In genomic region chr12:73531752-73532151, GRCh38 we compare ENCODE assay signal across 26 cellular contexts.
DNase-seq lines count a peak whose midpoint lies in the region; ATAC-seq, FAIRE-seq and TF ChIP-seq lines count a peak whose summit lies in the region.
"Had no signal": no experiment of that assay in that cellular context is flagged by ENCODE, and none has a peak within 500 bp of the region (broad histone marks: within the 10 kb centered on the region; RNA-seq: fewer than 3 reads in every experiment).

No MANE protein-coding gene starts in this region.

- H4K8ac ChIP-seq in mesenchymal stem cell (ENCODE audit: low read length): no peak overlapping the region

- peak overlapping the region in 1 of 2 donors; percentile 12 for H3K9ac ChIP-seq in liver (ENCODE audit: low read depth in 1 of 2, low read length in 2 of 2)
- no peak overlapping the region for H3K9ac ChIP-seq in HepG2 (ENCODE audit: insufficient read depth, low read depth, low read length)
- no peak overlapping the region for H3K9ac ChIP-seq in mesenchymal stem cell (ENCODE audit: low read length)
- H3K9ac ChIP-seq: GM23248 had no signal

- intact Hi-C loops in HepG2 (cut with micrococcal nuclease; ENCODE audit: unreplicated experiment): no loop called here

- no peak overlapping the region for H2BK5ac ChIP-seq in mesenchymal stem cell (ENCODE audit: low read depth, low read length, poor library complexity, severe bottlenecking)

- TF ChIP-seq EP300 in HepG2 (IDR thresholded peaks at IDR 0.05; ENCODE audit: low read depth in 2 of 2, low read length in 2 of 2) (no peak), HepG2 (CRISPR knock-in tag; IDR thresholded peaks at IDR 0.05; ENCODE audit: borderline replicate concordance) (no peak)

- H2AK5ac ChIP-seq in mesenchymal stem cell (ENCODE audit: low read length, severe bottlenecking): no peak overlapping the region

- peaks cover 0 to 1% (median 0%) of the 10 kb centered on the region in 4 donors for H3K9me3 ChIP-seq in liver (ENCODE audit: control insufficient read depth in 4 of 4, low read length in 3 of 4)
- peaks cover 82% of the 10 kb centered on the region for H3K9me3 ChIP-seq in HepG2 (ENCODE audit: low read length)
- peaks cover 7% of the 10 kb centered on the region for H3K9me3 ChIP-seq in mesenchymal stem cell (ENCODE audit: control insufficient read depth, low read length)
- H3K9me3 ChIP-seq: Peyer's patch had no signal

- H3K79me2 ChIP-seq in HepG2 (ENCODE audit: insufficient read depth, low read length): no peaks in the 10 kb centered on the region

- no peak overlapping the region for H3K18ac ChIP-seq in mesenchymal stem cell (ENCODE audit: low read depth in 1 of 2, low read length in 2 of 2)

- H3K27me3 ChIP-seq in liver (ENCODE audit: control insufficient read depth in 4 of 4, insufficient read depth in 4 of 4, low read length in 3 of 4): no peaks in the 10 kb centered on the region
- H3K27me3 ChIP-seq in HepG2 (ENCODE audit: control insufficient read depth in 1 of 2, insufficient read depth in 2 of 2, low read length in 2 of 2): no peaks in the 10 kb centered on the region
- H3K27me3 ChIP-seq in mesenchymal stem cell (ENCODE audit: control insufficient read depth in 1 of 2, insufficient read depth in 1 of 2, low read length in 2 of 2): no peaks in the 10 kb centered on the region
- H3K27me3 ChIP-seq: Peyer's patch had no signal

- H3K4me1 ChIP-seq in liver (ENCODE audit: control insufficient read depth in 4 of 4, insufficient read depth in 4 of 4, low read length in 3 of 4): peaks cover 0 to 13% (median 2%) of the 10 kb centered on the region in 4 donors
- no peaks in the 10 kb centered on the region for H3K4me1 ChIP-seq in HepG2 (ENCODE audit: insufficient read depth, low read length)
- H3K4me1 ChIP-seq in mesenchymal stem cell (ENCODE audit: control insufficient read depth, insufficient read depth, low read depth, low read length): no peaks in the 10 kb centered on the region
- H3K4me1 ChIP-seq: Peyer's patch had no signal

- CTCF ChIA-PET in HepG2 (lab: Yijun Ruan, JAX; ENCODE audit: low intra/inter-chr PET ratio, low total read pairs): no interaction called here

- BruUV-seq in HepG2 (replicated peaks; lab: Mats Ljungman, UMichigan): no TSS peak

- no peak for ATAC-seq in HepG2
- ATAC-seq in HG02642 (IDR thresholded peaks at IDR 0.05; ENCODE audit: poor library complexity, unreplicated experiment): no peak
- ATAC-seq: K562, Right ventricle myocardium inferior had no signal

- H2AFZ ChIP-seq in HepG2 (ENCODE audit: low read length) (no peak overlapping the region), mesenchymal stem cell (ENCODE audit: low read depth, low read length) (no peak overlapping the region)
- H2AFZ ChIP-seq: GM23248 had no signal

- TF ChIP-seq CTCF in liver (IDR thresholded peaks at IDR 0.05; ENCODE audit: low read depth, low read length, missing input control) (no peak), HepG2 (CRISPR knock-in tag; IDR thresholded peaks at IDR 0.05) (no peak)

- POLR2A ChIA-PET in HepG2 (lab: Yijun Ruan, JAX): no interaction called here

- H3K36me3 ChIP-seq in liver (ENCODE audit: control insufficient read depth in 4 of 4, insufficient read depth in 3 of 4, low read depth in 1 of 4, low read length in 3 of 4): no peaks in the 10 kb centered on the region
- no peaks in the 10 kb centered on the region for H3K36me3 ChIP-seq in HepG2 (replicated peaks in 1 of 2; ENCODE audit: control insufficient read depth in 1 of 2, insufficient read depth in 2 of 2, low read length in 2 of 2)
- H3K36me3 ChIP-seq in mesenchymal stem cell (ENCODE audit: control insufficient read depth in 1 of 2, insufficient read depth in 2 of 2, low read depth in 1 of 2, low read length in 2 of 2): no peaks in the 10 kb centered on the region
- H3K36me3 ChIP-seq: Peyer's patch had no signal

- H3K4me2 ChIP-seq in HepG2 (ENCODE audit: low read depth, low read length): no peak overlapping the region
- no peak overlapping the region for H3K4me2 ChIP-seq in mesenchymal stem cell (ENCODE audit: low read length, poor library complexity, severe bottlenecking)

- no peak overlapping the region for H3K14ac ChIP-seq in mesenchymal stem cell (ENCODE audit: low read length in 2 of 2)

- TF ChIP-seq RAD21 in liver (IDR thresholded peaks at IDR 0.05): peak; percentile 16 to 17
- no peak for TF ChIP-seq RAD21 in HepG2 (CRISPR knock-in tag; IDR thresholded peaks at IDR 0.05)

- no peaks in the 10 kb centered on the region for H3K79me1 ChIP-seq in mesenchymal stem cell (replicated peaks; ENCODE audit: low read length, poor library complexity, severe bottlenecking)

- no peak overlapping the region for H2BK120ac ChIP-seq in mesenchymal stem cell (ENCODE audit: low read depth, low read length)

- H2BK12ac ChIP-seq in mesenchymal stem cell (ENCODE audit: low read length in 2 of 2): no peak overlapping the region

- no peak overlapping the region for H3K27ac ChIP-seq in liver (ENCODE audit: low read depth in 1 of 2, low read length in 2 of 2)
- no peak overlapping the region for H3K27ac ChIP-seq in HepG2 (ENCODE audit: extremely low read length, insufficient read depth, low read length)
- H3K27ac ChIP-seq in mesenchymal stem cell (ENCODE audit: low read length, poor library complexity, severe bottlenecking): no peak overlapping the region
- H3K27ac ChIP-seq: C4-2B, GM23248, Peyer's patch had no signal

- DNase-seq in HepG2 (ENCODE audit: low spot score): no peak
- DNase-seq in OCI-M1 (lab: John Stamatoyannopoulos, UW): peak; percentile 78
- peak; percentile 30 for DNase-seq in mesenchymal stem cell
- no peak for DNase-seq in activated naive CD4-positive, alpha-beta T cell treated with anti-CD3 and anti-CD28 coated beads, Interleukin-2, amount 50 U/mL, for 16 hours
- DNase-seq in hepatic stellate cell (ENCODE audit: low spot score): no peak
- DNase-seq in activated T-cell treated with anti-CD3 and anti-CD28 coated beads, Interleukin-2, amount 50 U/mL, for 1 hour: no peak
- DNase-seq: 8988T; Calu3; CD8-positive, alpha-beta memory T cell; GM23248; H9; MV-4-11; NCI-H1105 treated with DMSO at 0.1 percent for 48 hours; NCI-H2081; NCI-H2171; NCI-H345; NCI-H524 treated with DMSO at 0.1 percent for 48 hours; NCI-H82; Peyer's patch had no signal

- FAIRE-seq in HepG2 (lab: Jason Lieb, UNC): no peak
- FAIRE-seq: G401.6, GM12892, K562 had no signal

- no peak overlapping the region for H2BK15ac ChIP-seq in mesenchymal stem cell (ENCODE audit: low read depth, poor library complexity, severe bottlenecking)

- H3K23ac ChIP-seq in mesenchymal stem cell (ENCODE audit: low read length in 2 of 2): no peak overlapping the region

- H4K91ac ChIP-seq in mesenchymal stem cell (ENCODE audit: low read length): no peak overlapping the region

- H3K4me3 ChIP-seq in liver (ENCODE audit: low read depth in 1 of 3, low read length in 3 of 3): no peak overlapping the region
- no peak overlapping the region for H3K4me3 ChIP-seq in HepG2 (replicated peaks in 1 of 3; ENCODE audit: insufficient read depth in 1 of 3, low read depth in 2 of 3, low read length in 3 of 3)
- no peak overlapping the region for H3K4me3 ChIP-seq in mesenchymal stem cell (ENCODE audit: insufficient read depth in 1 of 2, low read depth in 1 of 2, low read length in 2 of 2)
- H3K4me3 ChIP-seq: GM23248, K562, Peyer's patch had no signal

- no peak overlapping the region for H3K4ac ChIP-seq in mesenchymal stem cell (ENCODE audit: low read depth in 1 of 2, low read length in 2 of 2)

- TF ChIP-seq POLR2A in HepG2 (IDR thresholded peaks at IDR 0.05; ENCODE audit: insufficient read depth in 1 of 2, low read depth in 2 of 2, low read length in 2 of 2): no peak

- in situ Hi-C loops in HepG2 (cut with HindIII; ENCODE audit: extremely low pct_ligation_motif_present, low pct_unique_long_range_greater_than_20kb): no loop called here

- H4K20me1 ChIP-seq in HepG2 (ENCODE audit: insufficient read depth, low read length): no peaks in the 10 kb centered on the region

TF ChIP-seq in liver, 16 proteins besides CTCF, POLR2A, EP300 and RAD21:
- TF ChIP-seq HNF4A (conservative IDR thresholded peaks at IDR 0.05) (peak; percentile 16 to 30), HNF4G (IDR thresholded peaks at IDR 0.05) (no peak), JUND (IDR thresholded peaks at IDR 0.05) (no peak), TAF1 (conservative IDR thresholded peaks at IDR 0.05) (no peak)

TF ChIP-seq in HepG2, 621 proteins besides CTCF, POLR2A, EP300 and RAD21:
- TF ChIP-seq ZBTB4 (CRISPR knock-in tag; IDR thresholded peaks at IDR 0.05; ENCODE audit: borderline replicate concordance) (no peak), REL (CRISPR knock-in tag; conservative IDR thresholded peaks at IDR 0.05) (no peak), TRIM22 (IDR thresholded peaks at IDR 0.05) (no peak)

Comparison
In these comparisons a context has a peak if more than half of its experiments do, and no peak if none do; other contexts are left out.
1. DNase-seq: peak in OCI-M1 (single experiment) and mesenchymal stem cell (single experiment); none in HepG2 (single experiment), activated naive CD4-positive, alpha-beta T cell treated with anti-CD3 and anti-CD28 coated beads, Interleukin-2, amount 50 U/mL, for 16 hours (single experiment), hepatic stellate cell (single experiment) and activated T-cell treated with anti-CD3 and anti-CD28 coated beads, Interleukin-2, amount 50 U/mL, for 1 hour (single experiment).